8 cellular contexts compared by ENCODE assay signal in genomic region chr11:59754494-59754858, GRCh38. TPM values are rescaled to one million over a fixed set of nuclear protein-coding genes. Genes with fewer than 3 reads are reported as not detected.
A peak's percentile ranks its signal among the peaks of the same experiment; 100 is the strongest.
DNase-seq lines count a peak whose midpoint lies in the region; ATAC-seq, FAIRE-seq and TF ChIP-seq lines count a peak whose summit lies in the region.

No MANE protein-coding gene starts in this region.

- DNase-seq in NCI-H1092 treated with DMSO at 0.1 percent for 48 hours (lab: John Stamatoyannopoulos, UW) (peak; percentile 45), NCI-H1092 (lab: John Stamatoyannopoulos, UW) (no peak), HEK293T (ENCODE audit: extremely low spot score) (peak; percentile 26), OCI-M1 (lab: John Stamatoyannopoulos, UW) (peak; percentile 71), K562 (ENCODE audit: extremely low read depth in 1 of 4, low spot score in 3 of 4) (peak in 2 of 4 experiments; percentile 33 to 47)

- no peak for TF ChIP-seq RAD21 in K562 (CRISPR knock-in tag; conservative IDR thresholded peaks at IDR 0.05 in 1 of 2, IDR thresholded peaks at IDR 0.05 in 1 of 2)

- in situ Hi-C loops in K562 (cut with MboI): no loop called here

- ATAC-seq in K562 (peak; percentile 7; the same call in 2 of the 3 replicates), HG03521 (IDR thresholded peaks at IDR 0.05; ENCODE audit: unreplicated experiment) (no peak)

- WGBS in K562 (ENCODE audit: insufficient coverage, low coverage, missing lambda C conversion rate): under 1% methylated on average over 20 of the region's 20 CpGs

- no peaks in the 10 kb centered on the region for H3K27me3 ChIP-seq in K562 (ENCODE audit: control insufficient read depth in 2 of 2, insufficient read depth in 2 of 2, low read length in 2 of 2)
- H3K27me3 ChIP-seq in layer of hippocampus (ENCODE audit: control insufficient read depth, insufficient read depth, low read length): no peaks in the 10 kb centered on the region
- no peaks in the 10 kb centered on the region for H3K27me3 ChIP-seq in stomach smooth muscle (ENCODE audit: control insufficient read depth in 1 of 2, insufficient read depth in 2 of 2, low read length in 2 of 2)

- H3K9ac ChIP-seq in K562 (ENCODE audit: insufficient read depth in 1 of 2, low read depth in 2 of 2, low read length in 2 of 2) (peak overlapping the region; percentile 84 to 88), stomach smooth muscle (ENCODE audit: low read length in 2 of 2) (peak overlapping the region; percentile 64 to 77)

- TF ChIP-seq EP300 in K562 (IDR thresholded peaks at IDR 0.05; ENCODE audit: low read length): no peak

- H3K4me1 ChIP-seq in K562 (replicated peaks in 1 of 2; ENCODE audit: control insufficient read depth in 2 of 2, insufficient read depth in 2 of 2, low read length in 2 of 2): peaks cover 19 to 33% of the 10 kb centered on the region in 2 experiments; a peak in 4 of 5 replicates
- H3K4me1 ChIP-seq in stomach smooth muscle (ENCODE audit: control insufficient read depth, insufficient read depth, low read length): peaks cover 20% of the 10 kb centered on the region

- TF ChIP-seq CTCF in K562 (IDR thresholded peaks at IDR 0.05 in 2 of 3, conservative IDR thresholded peaks at IDR 0.05 in 1 of 3; ENCODE audit: insufficient read depth in 2 of 3, low read depth in 1 of 3, low read length in 3 of 3): no peak

- H3K79me2 ChIP-seq in K562 (ENCODE audit: control insufficient read depth, insufficient read depth, low read length): peaks cover 43% of the 10 kb centered on the region

- no peak for TF ChIP-seq POLR2A in K562 (conservative IDR thresholded peaks at IDR 0.05)

- POLR2A ChIA-PET in HEK293T (lab: Yijun Ruan, JAX): interaction anchor here (1.0 to 4.1 kb wide), 5 partner anchors 17 to 85 kb away, joined by 3 to 22 read pairs (median 11); partner anchors contain the start of genes MRPL16 and PATL1
- POLR2A ChIA-PET in K562 (lab: Yijun Ruan, JAX): interaction anchor here (0.7 to 4.0 kb wide), 8 partner anchors 12 to 150 kb away, joined by 3 to 32 read pairs (median 4); partner anchors contain the start of gene PATL1

- BruUV-seq in K562 (replicated peaks; lab: Mats Ljungman, UMichigan): TSS peak; percentile 55

- peak overlapping the region; percentile 96 for H2AFZ ChIP-seq in K562 (ENCODE audit: low read depth, low read length)

- peak overlapping the region; percentile 94 for H3K4me2 ChIP-seq in K562 (ENCODE audit: insufficient read depth, low read length)

- FAIRE-seq in K562 (lab: Jason Lieb, UNC): no peak

- intact Hi-C loops in K562 (cut with micrococcal nuclease): loop anchor here (1.0 to 10.0 kb wide), 5 partner anchors 47 to 376 kb away; partner anchors contain the start of gene MS4A3

- H3K27ac ChIP-seq in K562 (ENCODE audit: extremely low read depth, low read depth, low read length) (peak overlapping the region; percentile 88; the same call in 2 of the 3 replicates), layer of hippocampus (ENCODE audit: low read depth, low read length) (peak overlapping the region; percentile 90), stomach smooth muscle (ENCODE audit: low read length) (peak overlapping the region; percentile 55)

- H3K36me3 ChIP-seq in K562 (ENCODE audit: control insufficient read depth, insufficient read depth, low read length) (peaks cover 17% of the 10 kb centered on the region; the same call in 1 of the 3 replicates), stomach smooth muscle (ENCODE audit: control insufficient read depth in 2 of 2, insufficient read depth in 2 of 2, low read length in 2 of 2) (no peaks in the 10 kb centered on the region)

- peaks cover 3% of the 10 kb centered on the region for H3K9me1 ChIP-seq in K562 (ENCODE audit: control insufficient read depth, insufficient read depth, low read length)

- no peaks in the 10 kb centered on the region for H3K9me3 ChIP-seq in K562 (replicated peaks; ENCODE audit: control insufficient read depth, insufficient read depth, low read depth, low read length)
- no peaks in the 10 kb centered on the region for H3K9me3 ChIP-seq in stomach smooth muscle (ENCODE audit: control insufficient read depth in 2 of 2, low read length in 2 of 2)

- H3K4me3 ChIP-seq in K562 (peak overlapping the region; percentile 94), stomach smooth muscle (ENCODE audit: low read length in 2 of 2) (peak overlapping the region; percentile 89 to 96)

- CTCF ChIA-PET in HEK293T (lab: Yijun Ruan, JAX): interaction anchor here (0.6 to 2.7 kb wide), 6 partner anchors 10 to 85 kb away, joined by 3 to 19 read pairs (median 6); partner anchors contain the start of gene PATL1
- CTCF ChIA-PET in K562 (lab: Yijun Ruan, JAX; ENCODE audit: low intra/inter-chr PET ratio): interaction anchor here (1.2 to 3.8 kb wide), 3 partner anchors 48 to 165 kb away, joined by 3 to 28 read pairs (median 8); partner anchors contain the start of gene MRPL16

- H4K20me1 ChIP-seq in K562 (replicated peaks; ENCODE audit: control insufficient read depth, insufficient read depth, low read length): peaks cover 14% of the 10 kb centered on the region

TF ChIP-seq in HEK293T, 16 proteins besides CTCF, POLR2A, EP300 and RAD21:
- TF ChIP-seq L3MBTL2 (conservative IDR thresholded peaks at IDR 0.05): peak; percentile 64; the same call in 1 of the 2 replicates
- TF ChIP-seq SP1 (IDR thresholded peaks at IDR 0.05): no peak

RNA-seq across cellular contexts. Expression of gene STX3, which starts 0.7 kb away (rescaled TPM):
- 37.7 and 53.0 TPM in 2 replicates for total RNA-seq in K562 (2011; cell fraction: chromatin; rRNA removed; ENCODE audit: low replicate concordance)
- total RNA-seq in K562 (2011; cell fraction: nucleolus; rRNA removed): 20.0 and 22.1 TPM in 2 replicates
- 33.5 and 50.9 TPM in 2 replicates for total RNA-seq in K562 (2011; cell fraction: nucleoplasm; rRNA removed)
- total RNA-seq in K562 (2014; rRNA removed) (46.2 and 48.2 TPM in 2 replicates), K562 (2014; rRNA removed; fragmentation: Illumina TruSeq; extraction: Trizol) (60.5 and 67.7 TPM in 2 replicates), K562 (2015; rRNA removed; fragmentation: Illumina TruSeq; extraction: Trizol) (91.6 and 94.0 TPM in 2 replicates), K562 (2021) (37.1 and 37.5 TPM in 2 replicates)
- polyA plus RNA-seq in K562 (2011; rRNA removed) (56.0 and 75.4 TPM in 2 replicates), K562 (2014; fragmentation: Illumina TruSeq; extraction: Trizol) (52.1 and 54.2 TPM in 2 replicates), K562 (2014; fragmentation: Nextera tagmentation; extraction: Ambion mirVana) (10 to 100 TPM; 12.0 to 14.4 TPM), K562 (2014; rRNA removed) (48.7 and 52.2 TPM in 2 replicates)
- polyA plus RNA-seq in K562 (2011; cell fraction: cytosol; rRNA removed): 37.5 and 56.2 TPM in 2 replicates
- 27.6 and 52.1 TPM in 2 replicates for polyA plus RNA-seq in K562 (2011; cell fraction: nucleus; rRNA removed)
- 50.5 and 70.4 TPM in 2 replicates for polyA plus RNA-seq in K562 (2012)
- 58.8 and 76.1 TPM in 2 replicates for polyA minus RNA-seq in K562 (2011; rRNA and poly(A)+ RNA removed)
- polyA minus RNA-seq in K562 (2011; cell fraction: cytosol; rRNA and poly(A)+ RNA removed): 20.0 and 27.8 TPM in 2 replicates
- 15.6 and 39.2 TPM in 2 replicates for polyA minus RNA-seq in K562 (2011; cell fraction: nucleus; rRNA and poly(A)+ RNA removed)

RNA-seq across cellular contexts. Expression of gene OR10V1, which starts 40.8 kb away (rescaled TPM):
- not detected in 2 replicates for total RNA-seq in K562 (2011; cell fraction: chromatin; rRNA removed; ENCODE audit: low replicate concordance)
- total RNA-seq in K562 (2011; cell fraction: nucleolus; rRNA removed): not detected in 2 replicates
- not detected in 2 replicates for total RNA-seq in K562 (2011; cell fraction: nucleoplasm; rRNA removed)
- total RNA-seq in K562 (2014; rRNA removed): not detected in 2 replicates
- total RNA-seq in K562 (2014; rRNA removed; fragmentation: Illumina TruSeq; extraction: Trizol): not detected in 2 replicates
- not detected in 2 replicates for total RNA-seq in K562 (2015; rRNA removed; fragmentation: Illumina TruSeq; extraction: Trizol)
- total RNA-seq in K562 (2021): not detected in 2 replicates
- not detected in 2 replicates for polyA plus RNA-seq in K562 (2011; rRNA removed)
- polyA plus RNA-seq in K562 (2011; cell fraction: cytosol; rRNA removed): not detected in 2 replicates
- not detected in 2 replicates for polyA plus RNA-seq in K562 (2011; cell fraction: nucleus; rRNA removed)
- not detected in 2 replicates for polyA plus RNA-seq in K562 (2012)
- polyA plus RNA-seq in K562 (2014; fragmentation: Illumina TruSeq; extraction: Trizol): not detected in 2 replicates
- not detected for polyA plus RNA-seq in K562 (2014; fragmentation: Nextera tagmentation; extraction: Ambion mirVana)
- polyA plus RNA-seq in K562 (2014; rRNA removed): not detected in 2 replicates
- not detected in 2 replicates for polyA minus RNA-seq in K562 (2011; rRNA and poly(A)+ RNA removed)
- not detected in 2 replicates for polyA minus RNA-seq in K562 (2011; cell fraction: cytosol; rRNA and poly(A)+ RNA removed)
- not detected in 2 replicates for polyA minus RNA-seq in K562 (2011; cell fraction: nucleus; rRNA and poly(A)+ RNA removed)

RNA-seq across cellular contexts. Expression of gene MRPL16, which starts 56.1 kb away (rescaled TPM):
- total RNA-seq in K562 (2011; cell fraction: chromatin; rRNA removed; ENCODE audit: low replicate concordance): 44.3 and 58.4 TPM in 2 replicates
- total RNA-seq in K562 (2011; cell fraction: nucleolus; rRNA removed): 43.0 and 45.4 TPM in 2 replicates
- 63.6 and 81.8 TPM in 2 replicates for total RNA-seq in K562 (2011; cell fraction: nucleoplasm; rRNA removed)
- total RNA-seq in K562 (2014; rRNA removed): 166 and 202 TPM in 2 replicates
- total RNA-seq in K562 (2014; rRNA removed; fragmentation: Illumina TruSeq; extraction: Trizol): 157 and 158 TPM in 2 replicates
- 139 and 146 TPM in 2 replicates for total RNA-seq in K562 (2015; rRNA removed; fragmentation: Illumina TruSeq; extraction: Trizol)
- 157 and 168 TPM in 2 replicates for total RNA-seq in K562 (2021)
- polyA plus RNA-seq in K562 (2011; rRNA removed): 106 and 172 TPM in 2 replicates
- polyA plus RNA-seq in K562 (2011; cell fraction: cytosol; rRNA removed): 79.0 and 152 TPM in 2 replicates
- 60.6 and 127 TPM in 2 replicates for polyA plus RNA-seq in K562 (2011; cell fraction: nucleus; rRNA removed)
- 108 and 136 TPM in 2 replicates for polyA plus RNA-seq in K562 (2012)
- 209 and 212 TPM in 2 replicates for polyA plus RNA-seq in K562 (2014; fragmentation: Illumina TruSeq; extraction: Trizol)
- 10 to 100 TPM; 63.3 to 99.3 TPM for polyA plus RNA-seq in K562 (2014; fragmentation: Nextera tagmentation; extraction: Ambion mirVana)
- 191 and 196 TPM in 2 replicates for polyA plus RNA-seq in K562 (2014; rRNA removed)
- 66.3 and 111 TPM in 2 replicates for polyA minus RNA-seq in K562 (2011; rRNA and poly(A)+ RNA removed)
- 36.9 and 52.2 TPM in 2 replicates for polyA minus RNA-seq in K562 (2011; cell fraction: cytosol; rRNA and poly(A)+ RNA removed)
- 16.4 and 34.3 TPM in 2 replicates for polyA minus RNA-seq in K562 (2011; cell fraction: nucleus; rRNA and poly(A)+ RNA removed)
